Comparison of ENCODE assay signal across 17 cellular contexts in genomic region chr20:46642265-46642942, GRCh38. TPM values are rescaled to one million over a fixed set of nuclear protein-coding genes. Genes with fewer than 3 reads are reported as not detected.
"Had no signal": no experiment of that assay in that cellular context is flagged by ENCODE, and none has a peak within 500 bp of the region (broad histone marks: within the 10 kb centered on the region; RNA-seq: fewer than 3 reads in every experiment).

No MANE protein-coding gene starts in this region.

- H3K4me3 ChIP-seq: gastroesophageal sphincter, hepatocyte, transverse colon had no signal

- H3K36me3 ChIP-seq: gastroesophageal sphincter, transverse colon had no signal

- ATAC-seq: activated T-helper 17 cell treated with anti-CD3 and anti-CD28 coated beads, Interleukin-2, amount 50 U/mL, for 72 hours; gastroesophageal sphincter; natural killer cell had no signal

- H3K36me3 Mint-ChIP-seq: natural killer cell had no signal

- H3K9me3 Mint-ChIP-seq: activated naive CD4-positive, alpha-beta T cell treated with anti-CD3 and anti-CD28 coated beads for 36 hours; activated T-helper 17 cell treated with anti-CD3 and anti-CD28 coated beads, Interleukin-2, amount 50 U/mL, for 72 hours; natural killer cell; T-helper 2 cell treated with Interferon-gamma antibody and Interleukin-4, amounts not matched to agents 5 μg/mL and 100 μg/mL, for 36 hours had no signal

- H3K27me3 ChIP-seq: hepatocyte, transverse colon had no signal

- H3K27ac Mint-ChIP-seq: activated naive CD4-positive, alpha-beta T cell treated with anti-CD3 and anti-CD28 coated beads for 36 hours; activated T-helper 17 cell treated with anti-CD3 and anti-CD28 coated beads, Interleukin-2, amount 50 U/mL, for 72 hours; natural killer cell; T-helper 2 cell treated with Interferon-gamma antibody and Interleukin-4, amounts not matched to agents 5 μg/mL and 100 μg/mL, for 36 hours had no signal

- DNase-seq: activated CD4-positive, alpha-beta T cell treated with anti-CD3 and anti-CD28 coated beads, Interleukin-2, amount 50 U/mL, for 1 hour; activated naive CD4-positive, alpha-beta T cell treated with anti-CD3 and anti-CD28 coated beads for 36 hours; mesendoderm; natural killer cell; posterior cingulate gyrus; small intestine; stimulated activated CD4-positive, alpha-beta T cell treated with anti-CD3 and anti-CD28 coated beads, Interleukin-4, amount 100 ng/mL, for 4 hours; stimulated activated CD8-positive, alpha-beta memory T cell treated with anti-CD3 and anti-CD28 coated beads, Interleukin-4, amount 100 ng/mL, for 48 hours; stimulated activated naive CD4-positive, alpha-beta T cell treated with Interleukin-2 at 50 U/mL for 16 hours; transverse colon had no signal

- H3K79me2 ChIP-seq: hepatocyte had no signal

- H2AFZ ChIP-seq: hepatocyte had no signal

- H3K4me1 Mint-ChIP-seq: activated T-helper 17 cell treated with anti-CD3 and anti-CD28 coated beads, Interleukin-2, amount 50 U/mL, for 72 hours; natural killer cell had no signal

- H3K4me1 ChIP-seq: gastroesophageal sphincter, transverse colon had no signal

- H3K4me2 ChIP-seq: hepatocyte had no signal

- H3K27ac ChIP-seq: gastroesophageal sphincter, hepatocyte, transverse colon had no signal

- H3K9me3 ChIP-seq: gastroesophageal sphincter, transverse colon had no signal

- H3K4me3 Mint-ChIP-seq: activated naive CD4-positive, alpha-beta T cell treated with anti-CD3 and anti-CD28 coated beads for 36 hours; activated T-helper 17 cell treated with anti-CD3 and anti-CD28 coated beads, Interleukin-2, amount 50 U/mL, for 72 hours; natural killer cell; T-helper 2 cell treated with Interferon-gamma antibody and Interleukin-4, amounts not matched to agents 5 μg/mL and 100 μg/mL, for 36 hours had no signal

- FAIRE-seq: astrocyte, keratinocyte, small intestine had no signal

RNA-seq across cellular contexts. Expression of gene SLC13A3, which starts 8.9 kb away (rescaled TPM):
- total RNA-seq: activated CD8-positive, alpha-beta memory T cell treated with anti-CD3 and anti-CD28 coated beads for 36 hours; activated naive CD4-positive, alpha-beta T cell treated with anti-CD3 and anti-CD28 coated beads for 36 hours; activated T-helper 17 cell treated with anti-CD3 and anti-CD28 coated beads, Interleukin-2, amount 50 U/mL, for 72 hours had no signal
